ENCODE assay signal across 10 cellular contexts in genomic region chr4:163142246-163142645, GRCh38.
"Had no signal": no experiment of that assay in that cellular context is flagged by ENCODE, and none has a peak within 500 bp of the region (broad histone marks: within the 10 kb centered on the region; RNA-seq: fewer than 3 reads in every experiment).

No MANE protein-coding gene starts in this region.

- H3K4me3 Mint-ChIP-seq: GM23338, H9, HFFc6 had no signal

- H3K9ac ChIP-seq: GM23248 had no signal

- DNase-seq: GM23248, GOT3, H7, H9, HCEC 1CT, HFFc6 had no signal

- H3K4me1 Mint-ChIP-seq: GM23338 had no signal

- H3K9me3 ChIP-seq: HAP-1 had no signal

- FAIRE-seq: H1, H54 had no signal

- H3K4me2 ChIP-seq: GM23338 had no signal

- H3K4me3 ChIP-seq: GM23248, GM23338, HAP-1 had no signal

- H3K9me3 Mint-ChIP-seq: GM23338, H9, HFFc6 had no signal

- H3K27ac ChIP-seq: GM23248 had no signal

- H3K27ac Mint-ChIP-seq: GM23338, H9, HFFc6 had no signal

- H2AFZ ChIP-seq: GM23248, GM23338 had no signal

- H3K4me1 ChIP-seq: HAP-1 had no signal
